In the genomic region with DNA sequence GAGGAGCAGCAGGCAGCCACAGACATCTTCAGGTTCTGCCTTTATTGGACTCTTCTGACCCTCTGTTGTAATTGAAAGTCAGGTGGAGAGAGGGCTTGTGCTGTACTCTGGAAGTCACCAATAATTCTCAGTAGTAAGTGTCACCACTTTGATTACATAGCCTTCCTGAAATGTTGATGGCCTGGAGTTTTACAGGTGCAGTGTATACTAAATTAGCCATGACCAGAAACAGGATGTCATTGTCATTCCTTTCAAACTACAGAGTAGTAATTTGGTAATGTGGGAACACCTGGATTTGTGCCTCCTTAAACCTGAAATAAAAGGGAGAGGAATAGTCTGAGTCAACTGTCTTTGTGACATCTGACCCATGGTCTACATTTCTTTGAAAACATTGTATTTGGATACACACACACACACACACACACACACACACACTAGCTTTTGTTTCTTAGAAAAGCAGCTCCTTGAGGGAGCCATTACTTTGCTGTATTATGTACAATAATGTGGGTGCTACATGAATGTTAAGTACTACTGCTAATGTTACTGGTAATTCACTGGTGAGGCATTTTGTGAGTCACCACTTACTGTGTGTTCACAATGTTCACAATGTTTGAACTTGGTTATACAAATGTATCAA, we compare ENCODE assay signal across 1 cellular context.
TF ChIP-seq lines count a peak whose summit lies in the region.

No MANE protein-coding gene starts in this region.

TF ChIP-seq in K562, 482 proteins besides CTCF, POLR2A, EP300 and RAD21:
- TF ChIP-seq, protein P1, sequence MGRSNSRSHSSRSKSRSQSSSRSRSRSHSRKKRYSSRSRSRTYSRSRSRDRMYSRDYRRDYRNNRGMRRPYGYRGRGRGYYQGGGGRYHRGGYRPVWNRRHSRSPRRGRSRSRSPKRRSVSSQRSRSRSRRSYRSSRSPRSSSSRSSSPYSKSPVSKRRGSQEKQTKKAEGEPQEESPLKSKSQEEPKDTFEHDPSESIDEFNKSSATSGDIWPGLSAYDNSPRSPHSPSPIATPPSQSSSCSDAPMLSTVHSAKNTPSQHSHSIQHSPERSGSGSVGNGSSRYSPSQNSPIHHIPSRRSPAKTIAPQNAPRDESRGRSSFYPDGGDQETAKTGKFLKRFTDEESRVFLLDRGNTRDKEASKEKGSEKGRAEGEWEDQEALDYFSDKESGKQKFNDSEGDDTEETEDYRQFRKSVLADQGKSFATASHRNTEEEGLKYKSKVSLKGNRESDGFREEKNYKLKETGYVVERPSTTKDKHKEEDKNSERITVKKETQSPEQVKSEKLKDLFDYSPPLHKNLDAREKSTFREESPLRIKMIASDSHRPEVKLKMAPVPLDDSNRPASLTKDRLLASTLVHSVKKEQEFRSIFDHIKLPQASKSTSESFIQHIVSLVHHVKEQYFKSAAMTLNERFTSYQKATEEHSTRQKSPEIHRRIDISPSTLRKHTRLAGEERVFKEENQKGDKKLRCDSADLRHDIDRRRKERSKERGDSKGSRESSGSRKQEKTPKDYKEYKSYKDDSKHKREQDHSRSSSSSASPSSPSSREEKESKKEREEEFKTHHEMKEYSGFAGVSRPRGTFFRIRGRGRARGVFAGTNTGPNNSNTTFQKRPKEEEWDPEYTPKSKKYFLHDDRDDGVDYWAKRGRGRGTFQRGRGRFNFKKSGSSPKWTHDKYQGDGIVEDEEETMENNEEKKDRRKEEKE (IDR thresholded peaks at IDR 0.05; ENCODE audit: borderline replicate concordance in 1 of 2, control insufficient read depth in 1 of 2, low read depth in 2 of 2, low read length in 1 of 2), result no peak
- TF ChIP-seq, protein P2, sequence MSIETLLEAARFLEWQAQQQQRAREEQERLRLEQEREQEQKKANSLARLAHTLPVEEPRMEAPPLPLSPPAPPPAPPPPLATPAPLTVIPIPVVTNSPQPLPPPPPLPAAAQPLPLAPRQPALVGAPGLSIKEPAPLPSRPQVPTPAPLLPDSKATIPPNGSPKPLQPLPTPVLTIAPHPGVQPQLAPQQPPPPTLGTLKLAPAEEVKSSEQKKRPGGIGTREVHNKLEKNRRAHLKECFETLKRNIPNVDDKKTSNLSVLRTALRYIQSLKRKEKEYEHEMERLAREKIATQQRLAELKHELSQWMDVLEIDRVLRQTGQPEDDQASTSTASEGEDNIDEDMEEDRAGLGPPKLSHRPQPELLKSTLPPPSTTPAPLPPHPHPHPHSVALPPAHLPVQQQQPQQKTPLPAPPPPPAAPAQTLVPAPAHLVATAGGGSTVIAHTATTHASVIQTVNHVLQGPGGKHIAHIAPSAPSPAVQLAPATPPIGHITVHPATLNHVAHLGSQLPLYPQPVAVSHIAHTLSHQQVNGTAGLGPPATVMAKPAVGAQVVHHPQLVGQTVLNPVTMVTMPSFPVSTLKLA (conservative IDR thresholded peaks at IDR 0.05), result no peak
- TF ChIP-seq HDAC2 (IDR thresholded peaks at IDR 0.05), result no peak
- TF ChIP-seq, protein P3, sequence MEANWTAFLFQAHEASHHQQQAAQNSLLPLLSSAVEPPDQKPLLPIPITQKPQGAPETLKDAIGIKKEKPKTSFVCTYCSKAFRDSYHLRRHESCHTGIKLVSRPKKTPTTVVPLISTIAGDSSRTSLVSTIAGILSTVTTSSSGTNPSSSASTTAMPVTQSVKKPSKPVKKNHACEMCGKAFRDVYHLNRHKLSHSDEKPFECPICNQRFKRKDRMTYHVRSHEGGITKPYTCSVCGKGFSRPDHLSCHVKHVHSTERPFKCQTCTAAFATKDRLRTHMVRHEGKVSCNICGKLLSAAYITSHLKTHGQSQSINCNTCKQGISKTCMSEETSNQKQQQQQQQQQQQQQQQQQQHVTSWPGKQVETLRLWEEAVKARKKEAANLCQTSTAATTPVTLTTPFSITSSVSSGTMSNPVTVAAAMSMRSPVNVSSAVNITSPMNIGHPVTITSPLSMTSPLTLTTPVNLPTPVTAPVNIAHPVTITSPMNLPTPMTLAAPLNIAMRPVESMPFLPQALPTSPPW (CRISPR knock-in tag; IDR thresholded peaks at IDR 0.05), result no peak
- TF ChIP-seq NR2C2 (CRISPR knock-in tag; IDR thresholded peaks at IDR 0.05), result no peak
- TF ChIP-seq NR2C2 (tag; IDR thresholded peaks at IDR 0.05), result peak; percentile 13; the same call in 1 of the 2 replicates
- peak; percentile 23; the same call in 1 of the 2 replicates for TF ChIP-seq FOSL1 (tag; conservative IDR thresholded peaks at IDR 0.05)
- TF ChIP-seq, protein P4, sequence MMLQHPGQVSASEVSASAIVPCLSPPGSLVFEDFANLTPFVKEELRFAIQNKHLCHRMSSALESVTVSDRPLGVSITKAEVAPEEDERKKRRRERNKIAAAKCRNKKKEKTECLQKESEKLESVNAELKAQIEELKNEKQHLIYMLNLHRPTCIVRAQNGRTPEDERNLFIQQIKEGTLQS (IDR thresholded peaks at IDR 0.05), result peak; percentile 27; the same call in 1 of the 2 replicates
- TF ChIP-seq, protein P4 (CRISPR knock-in tag; conservative IDR thresholded peaks at IDR 0.05), result no peak
- TF ChIP-seq POLR2H (tag; IDR thresholded peaks at IDR 0.05; ENCODE audit: low read depth), result no peak
